In the genomic region with DNA sequence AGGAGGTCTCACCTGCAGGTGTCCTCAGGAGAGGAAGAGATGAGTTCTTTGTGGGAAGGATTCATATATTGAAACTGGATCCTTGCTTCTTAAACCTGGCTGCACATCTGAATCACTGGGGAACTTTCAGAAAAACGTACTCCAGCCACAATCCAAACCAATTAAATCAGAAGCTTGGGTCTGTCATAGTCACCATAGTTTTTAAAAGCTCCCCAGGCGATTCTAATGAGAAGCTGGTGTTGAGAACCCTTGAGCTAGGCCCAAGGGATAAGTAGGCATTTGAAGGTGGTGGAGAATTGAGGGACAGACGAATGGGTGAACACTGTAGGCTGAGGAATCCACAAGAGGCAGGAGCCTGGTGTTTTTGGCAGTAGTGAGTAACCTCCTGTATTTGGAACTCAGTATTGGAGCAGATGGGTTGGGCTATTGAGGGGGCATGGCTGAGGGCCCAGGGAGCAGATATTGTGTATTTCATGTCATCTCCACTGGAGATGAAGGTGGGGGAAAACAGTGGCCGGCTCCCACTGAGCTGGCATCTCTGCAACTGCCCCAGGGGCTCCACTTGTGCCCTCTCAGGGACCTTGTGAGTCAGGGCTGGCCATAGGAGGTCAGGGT, we compare ENCODE assay signal across 15 cellular contexts. TPM values are rescaled to one million over a fixed set of nuclear protein-coding genes. Genes with fewer than 3 reads are reported as not detected.
DNase-seq lines count a peak whose midpoint lies in the region; ATAC-seq, FAIRE-seq and TF ChIP-seq lines count a peak whose summit lies in the region.
"Had no signal": no experiment of that assay in that cellular context is flagged by ENCODE, and none has a peak within 500 bp of the region (broad histone marks: within the 10 kb centered on the region; RNA-seq: fewer than 3 reads in every experiment).

No MANE protein-coding gene starts in this region.

- 61% methylated on average over 4 of the region's 4 CpGs for WGBS in suprapubic skin

- H3K9me3 ChIP-seq in kidney (ENCODE audit: control insufficient read depth in 1 of 2, low read length in 2 of 2) = no peaks in the 10 kb centered on the region
- no peaks in the 10 kb centered on the region for H3K9me3 ChIP-seq in suprapubic skin

- no peak for FAIRE-seq in kidney (lab: Jason Lieb, UNC)
- FAIRE-seq: GM19239 had no signal

- ATAC-seq in Right ventricle myocardium inferior = no peak
- ATAC-seq in Right ventricle myocardium superior (ENCODE audit: poor library complexity) = no peak
- ATAC-seq in activated CD8-positive, alpha-beta T cell treated with anti-CD3 and anti-CD28 coated beads, Interleukin-2, amount 10 ng/mL, durations not matched to agents 7 days and 5 days = no peak

- no peak overlapping the region for H3K27ac ChIP-seq in kidney (ENCODE audit: low read depth in 2 of 2, low read length in 2 of 2)
- H3K27ac ChIP-seq in suprapubic skin = no peak overlapping the region

- H3K27me3 ChIP-seq in suprapubic skin = no peaks in the 10 kb centered on the region

- CTCF ChIA-PET in activated CD8-positive, alpha-beta T cell treated with anti-CD3 and anti-CD28 coated beads, Interleukin-2, amount 10 ng/mL, durations not matched to agents 7 days and 5 days (lab: Charles Lee) = interaction anchor here (0.9 kb wide), 1 partner anchor 83 kb away, joined by 3 read pairs; no protein-coding TSS in a partner anchor

- no peak overlapping the region for H3K4me3 Mint-ChIP-seq in activated CD8-positive, alpha-beta T cell treated with anti-CD3 and anti-CD28 coated beads, Interleukin-2, amount 10 ng/mL, durations not matched to agents 7 days and 5 days

- H3K4me1 Mint-ChIP-seq in activated CD8-positive, alpha-beta T cell treated with anti-CD3 and anti-CD28 coated beads, Interleukin-2, amount 10 ng/mL, durations not matched to agents 7 days and 5 days (ENCODE audit: low read depth) = no peaks in the 10 kb centered on the region

- peaks cover 2% of the 10 kb centered on the region for H3K27me3 Mint-ChIP-seq in activated CD8-positive, alpha-beta T cell treated with anti-CD3 and anti-CD28 coated beads, Interleukin-2, amount 10 ng/mL, durations not matched to agents 7 days and 5 days (ENCODE audit: low read depth)

- H3K36me3 Mint-ChIP-seq in activated CD8-positive, alpha-beta T cell treated with anti-CD3 and anti-CD28 coated beads, Interleukin-2, amount 10 ng/mL, durations not matched to agents 7 days and 5 days (ENCODE audit: low read depth) = no peaks in the 10 kb centered on the region

- H3K9me3 Mint-ChIP-seq in activated CD8-positive, alpha-beta T cell treated with anti-CD3 and anti-CD28 coated beads, Interleukin-2, amount 10 ng/mL, durations not matched to agents 7 days and 5 days (ENCODE audit: insufficient read depth) = no peaks in the 10 kb centered on the region

- H3K36me3 ChIP-seq in kidney (ENCODE audit: control insufficient read depth in 1 of 2, insufficient read depth in 2 of 2, low read length in 2 of 2) = no peaks in the 10 kb centered on the region
- H3K36me3 ChIP-seq in suprapubic skin = no peaks in the 10 kb centered on the region

- TF ChIP-seq EP300 in suprapubic skin (IDR thresholded peaks at IDR 0.05) = no peak

- DNase-seq in Right ventricle myocardium inferior (ENCODE audit: missing footprints) = peak; percentile 11
- no peak for DNase-seq in Right ventricle myocardium superior
- DNase-seq in NCI-H446 (lab: John Stamatoyannopoulos, UW) = peak; percentile 63 to 80
- DNase-seq in kidney = peak; percentile 30
- no peak for DNase-seq in T1000 (lab: John Stamatoyannopoulos, UW)
- no peak for DNase-seq in activated CD8-positive, alpha-beta T cell treated with anti-CD3 and anti-CD28 coated beads, Interleukin-2, amount 10 ng/mL, durations not matched to agents 7 days and 5 days
- no peak for DNase-seq in suprapubic skin (ENCODE audit: low spot score in 2 of 2)
- DNase-seq: H7, NCI-H1417 treated with DMSO at 0.1 percent for 48 hours, NCI-H2081 treated with DMSO at 0.1 percent for 48 hours, NCI-H345, NCI-H69 had no signal

- H3K4me3 ChIP-seq in kidney (ENCODE audit: low read length in 2 of 2) = no peak overlapping the region
- no peak overlapping the region for H3K4me3 ChIP-seq in suprapubic skin

- TF ChIP-seq POLR2A in suprapubic skin (IDR thresholded peaks at IDR 0.05) = no peak

- H3K27ac Mint-ChIP-seq in activated CD8-positive, alpha-beta T cell treated with anti-CD3 and anti-CD28 coated beads, Interleukin-2, amount 10 ng/mL, durations not matched to agents 7 days and 5 days = no peak overlapping the region

- no peaks in the 10 kb centered on the region for H3K4me1 ChIP-seq in kidney (ENCODE audit: control insufficient read depth in 1 of 2, insufficient read depth in 1 of 2, low read depth in 1 of 2, low read length in 2 of 2)
- H3K4me1 ChIP-seq in suprapubic skin = no peaks in the 10 kb centered on the region

- no peak for TF ChIP-seq CTCF in kidney (IDR thresholded peaks at IDR 0.05; ENCODE audit: borderline replicate concordance, extremely low read depth, insufficient read depth)
- no peak for TF ChIP-seq CTCF in suprapubic skin (IDR thresholded peaks at IDR 0.05)

- intact Hi-C loops in Right ventricle myocardium inferior (cut with DNase I) (no loop called here), Right ventricle myocardium superior (cut with DNase I) (no loop called here), kidney (cut with DNase I) (no loop called here)

- no peak overlapping the region for H3K9ac ChIP-seq in kidney (ENCODE audit: low read length in 2 of 2)

- POLR2A ChIA-PET in activated CD8-positive, alpha-beta T cell treated with anti-CD3 and anti-CD28 coated beads, Interleukin-2, amount 10 ng/mL, durations not matched to agents 7 days and 5 days (lab: Charles Lee) = no interaction called here

RNA-seq across cellular contexts. Expression of a gene that starts 14.5 kb away (rescaled TPM):
- 5.8 TPM for total RNA-seq in Right ventricle myocardium inferior
- total RNA-seq in Right ventricle myocardium superior = 4.8 TPM
- total RNA-seq in kidney = not detected
- not detected for polyA plus RNA-seq in kidney (ENCODE audit: insufficient read depth, low read depth, low replicate concordance)
- not detected for total RNA-seq in activated CD8-positive, alpha-beta T cell treated with anti-CD3 and anti-CD28 coated beads, Interleukin-2, amount 10 ng/mL, durations not matched to agents 7 days and 5 days
- 1 to 10 TPM in 2 of 4 donors, under 1 TPM in 2; 0.64 to 6.7 (median 1.1) TPM for total RNA-seq in suprapubic skin
- total RNA-seq: A673, OCI-LY7 had no signal

Comparison
In these comparisons a context has a peak if more than half of its experiments do, and no peak if none do; other contexts are left out.
1. DNase-seq: peak in Right ventricle myocardium inferior (single experiment), NCI-H446 (2 of 2) and kidney (single experiment); none in Right ventricle myocardium superior (single experiment), T1000 (single experiment), activated CD8-positive, alpha-beta T cell treated with anti-CD3 and anti-CD28 coated beads, Interleukin-2, amount 10 ng/mL, durations not matched to agents 7 days and 5 days (single experiment) and suprapubic skin (0 of 2).